32 cellular contexts compared by ENCODE assay signal in the genomic region with DNA sequence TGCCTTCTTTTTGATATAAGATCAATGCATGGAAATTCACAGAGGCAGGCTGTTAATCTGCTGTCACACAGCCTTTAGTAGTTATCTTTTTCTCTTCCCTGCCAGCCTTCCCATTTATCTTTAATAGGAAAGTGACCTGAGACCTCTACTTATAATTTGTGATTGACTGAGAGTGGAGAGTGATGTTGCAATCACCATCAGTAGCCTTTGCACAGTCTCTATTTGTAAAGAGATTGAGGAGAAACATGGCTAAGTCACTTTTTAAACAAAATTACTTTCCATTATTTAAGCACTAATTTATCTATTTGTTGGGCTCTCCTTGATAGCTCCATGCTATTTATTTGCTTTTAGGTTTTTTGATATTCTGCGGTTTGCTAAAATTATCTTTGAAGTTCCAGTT. TPM values are rescaled to one million over a fixed set of nuclear protein-coding genes. Genes with fewer than 3 reads are reported as not detected.
"Had no signal": no experiment of that assay in that cellular context is flagged by ENCODE, and none has a peak within 500 bp of the region (broad histone marks: within the 10 kb centered on the region; RNA-seq: fewer than 3 reads in every experiment).

No MANE protein-coding gene starts in this region.

- H2AFZ ChIP-seq: neural progenitor cell, parathyroid adenoma had no signal

- H3K9ac ChIP-seq: neural progenitor cell, parathyroid adenoma had no signal

- H3K4me2 ChIP-seq: neural progenitor cell, smooth muscle cell had no signal

- H3K79me2 ChIP-seq: parathyroid adenoma had no signal

- H3K27ac ChIP-seq: neural progenitor cell, ovary, parathyroid adenoma, psoas muscle, skin epidermis, spleen, suprapubic skin, testis, tibial artery, transverse colon, upper lobe of right lung, uterus had no signal

- H3K27me3 ChIP-seq: neural progenitor cell, ovary, spleen, suprapubic skin, testis, tibial artery, transverse colon, upper lobe of right lung, uterus had no signal

- H3K36me3 ChIP-seq: neural progenitor cell, ovary, spleen, suprapubic skin, tibial artery, transverse colon, upper lobe of right lung, uterus had no signal

- ATAC-seq: natural killer cell; psoas muscle; right cardiac atrium; sciatic nerve; stimulated activated memory B cell treated with anti-CD40 and anti-IgM and Interleukin-4, amounts not matched to agents 10 μg/mL and 1 μg/mL and 100 μg/mL, for 72 hours; stimulated activated naive CD8-positive, alpha-beta T cell treated with anti-CD3 and anti-CD28 coated beads, Interleukin-15, amount 100 ng/mL, for 72 hours; stimulated activated naive CD8-positive, alpha-beta T cell treated with anti-CD3 and anti-CD28 coated beads, Interleukin-15, Interleukin-2, amounts not matched to agents 100 U/mL and 50 U/mL, for 24 hours; upper lobe of right lung had no signal

- DNase-seq: natural killer cell; occipital lobe; ovary; posterior cingulate gyrus; psoas muscle; right cardiac atrium; spleen; stimulated activated CD4-positive, alpha-beta T cell treated with anti-CD3 and anti-CD28 coated beads, Interleukin-12 subunit alpha, Interleukin-12 subunit beta, amount 100 ng/mL, for 4 hours; stimulated activated CD4-positive, alpha-beta T cell treated with anti-CD3 and anti-CD28 coated beads, Interleukin-1b, Interleukin-23, amount 100 ng/mL, for 48 hours; stimulated activated CD4-positive, alpha-beta T cell treated with anti-CD3 and anti-CD28 coated beads, Interleukin-4, amount 100 ng/mL, for 1 hour; stimulated activated CD4-positive, alpha-beta T cell treated with anti-CD3 and anti-CD28 coated beads, Interleukin-4, amount 100 ng/mL, for 4 hours; stimulated activated CD8-positive, alpha-beta memory T cell treated with anti-CD3 and anti-CD28 coated beads, Interleukin-4, amount 100 ng/mL, for 48 hours; stimulated activated naive CD4-positive, alpha-beta T cell; stimulated activated naive CD8-positive, alpha-beta T cell treated with anti-CD3 and anti-CD28 coated beads, Interleukin-15, amount 100 ng/mL, for 72 hours; stimulated activated naive CD8-positive, alpha-beta T cell treated with anti-CD3 and anti-CD28 coated beads, Interleukin-15, Interleukin-2, amounts not matched to agents 100 U/mL and 50 U/mL, for 24 hours; substantia nigra; testis; tibial artery; transverse colon; upper lobe of right lung; uterus had no signal

- H3K4me1 ChIP-seq: neural progenitor cell, parathyroid adenoma, psoas muscle, spleen, suprapubic skin, testis, tibial artery, transverse colon, upper lobe of right lung, uterus had no signal

- H3K9me3 ChIP-seq: ovary, psoas muscle, spleen, suprapubic skin, testis, tibial artery, transverse colon, upper lobe of right lung, uterus had no signal

- H3K4me3 ChIP-seq: neural progenitor cell, ovary, psoas muscle, skin epidermis, smooth muscle cell, spleen, suprapubic skin, testis, tibial artery, transverse colon, upper lobe of right lung, uterus had no signal

RNA-seq across cellular contexts. Expression of gene LMNTD1, which starts 19.9 kb away (rescaled TPM):
- total RNA-seq: natural killer cell, osteoblast, progenitor cell of endocrine pancreas, psoas muscle, renal cortical epithelial cell, sciatic nerve, smooth muscle cell, spleen, transverse colon, upper lobe of right lung had no signal
- polyA plus RNA-seq: neural cell, ovary, psoas muscle, right cardiac atrium, smooth muscle cell had no signal
